In the genomic region with DNA sequence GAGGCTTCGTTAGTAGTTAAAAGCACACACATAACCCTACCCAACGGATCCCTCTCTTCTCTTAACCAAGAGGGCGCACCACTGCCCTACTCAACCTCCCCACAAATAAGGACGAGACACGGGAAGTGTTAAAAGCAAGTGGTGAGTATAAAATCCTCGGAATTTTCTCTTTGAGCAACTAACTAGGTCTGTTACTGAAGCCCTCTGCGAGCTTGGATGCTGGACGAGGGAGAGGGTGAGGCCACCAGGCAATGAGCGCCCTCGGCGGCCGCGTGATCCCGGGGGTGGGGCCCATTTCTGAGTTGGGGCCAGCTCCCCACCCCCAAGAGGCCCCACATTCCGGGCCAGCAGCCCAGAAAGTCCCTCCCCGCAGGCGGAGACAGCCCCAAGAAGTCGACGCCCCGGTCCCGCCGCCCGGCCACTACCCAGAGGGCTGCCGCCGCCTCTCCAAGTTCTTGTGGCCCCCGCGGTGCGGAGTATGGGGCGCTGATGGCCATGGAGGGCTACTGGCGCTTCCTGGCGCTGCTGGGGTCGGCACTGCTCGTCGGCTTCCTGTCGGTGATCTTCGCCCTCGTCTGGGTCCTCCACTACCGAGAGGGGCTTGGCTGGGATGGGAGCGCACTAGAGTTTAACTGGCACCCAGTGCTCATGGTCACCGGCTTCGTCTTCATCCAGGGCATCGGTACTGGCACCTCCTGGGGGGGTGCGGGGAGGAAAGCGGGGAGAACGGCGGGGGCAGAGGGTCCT, we compare ENCODE assay signal across 1 cellular context.
TF ChIP-seq lines count a peak whose summit lies in the region.

A gene with protein sequence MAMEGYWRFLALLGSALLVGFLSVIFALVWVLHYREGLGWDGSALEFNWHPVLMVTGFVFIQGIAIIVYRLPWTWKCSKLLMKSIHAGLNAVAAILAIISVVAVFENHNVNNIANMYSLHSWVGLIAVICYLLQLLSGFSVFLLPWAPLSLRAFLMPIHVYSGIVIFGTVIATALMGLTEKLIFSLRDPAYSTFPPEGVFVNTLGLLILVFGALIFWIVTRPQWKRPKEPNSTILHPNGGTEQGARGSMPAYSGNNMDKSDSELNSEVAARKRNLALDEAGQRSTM (plus strand): TSS at position 418 of the 747 bp plus-strand sequence. CDS start 72 bp downstream, at position 490.

TF ChIP-seq in H1, 55 proteins besides CTCF, POLR2A, EP300 and RAD21:
- TF ChIP-seq SIX5 (IDR thresholded peaks at IDR 0.05; ENCODE audit: low read depth, low read length) (no peak), TBP (IDR thresholded peaks at IDR 0.05; ENCODE audit: low read depth, low read length) (peak; percentile 27), RBBP5 (IDR thresholded peaks at IDR 0.05; ENCODE audit: borderline replicate concordance, low read depth, low read length) (peak; percentile 38; the same call in 1 of the 2 replicates), PHF8 (conservative IDR thresholded peaks at IDR 0.05; ENCODE audit: low read depth, low read length) (peak; percentile 62), SP1 (IDR thresholded peaks at IDR 0.05; ENCODE audit: low read depth, low read length) (no peak), KDM4A (IDR thresholded peaks at IDR 0.05; ENCODE audit: low read depth, low read length, severe bottlenecking) (peak; percentile 65), TAF1 (IDR thresholded peaks at IDR 0.05; ENCODE audit: low read depth, low read length) (peak; percentile 32; the same call in 1 of the 2 replicates), YY1 (IDR thresholded peaks at IDR 0.05; ENCODE audit: low read depth, low read length) (0 out of 2 replicates have a peak, but pooled peaks have one; percentile 1), TEAD4 (IDR thresholded peaks at IDR 0.05; ENCODE audit: low read depth, low read length) (peak; percentile 65; the same call in 1 of the 2 replicates)
- TF ChIP-seq, protein P1, sequence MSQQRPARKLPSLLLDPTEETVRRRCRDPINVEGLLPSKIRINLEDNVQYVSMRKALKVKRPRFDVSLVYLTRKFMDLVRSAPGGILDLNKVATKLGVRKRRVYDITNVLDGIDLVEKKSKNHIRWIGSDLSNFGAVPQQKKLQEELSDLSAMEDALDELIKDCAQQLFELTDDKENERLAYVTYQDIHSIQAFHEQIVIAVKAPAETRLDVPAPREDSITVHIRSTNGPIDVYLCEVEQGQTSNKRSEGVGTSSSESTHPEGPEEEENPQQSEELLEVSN (IDR thresholded peaks at IDR 0.05), result peak; percentile 51; the same call in 1 of the 2 replicates
- TF ChIP-seq, protein P2, sequence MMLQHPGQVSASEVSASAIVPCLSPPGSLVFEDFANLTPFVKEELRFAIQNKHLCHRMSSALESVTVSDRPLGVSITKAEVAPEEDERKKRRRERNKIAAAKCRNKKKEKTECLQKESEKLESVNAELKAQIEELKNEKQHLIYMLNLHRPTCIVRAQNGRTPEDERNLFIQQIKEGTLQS (IDR thresholded peaks at IDR 0.05; ENCODE audit: insufficient read depth, low read depth, low read length), result no peak
- TF ChIP-seq, protein P3, sequence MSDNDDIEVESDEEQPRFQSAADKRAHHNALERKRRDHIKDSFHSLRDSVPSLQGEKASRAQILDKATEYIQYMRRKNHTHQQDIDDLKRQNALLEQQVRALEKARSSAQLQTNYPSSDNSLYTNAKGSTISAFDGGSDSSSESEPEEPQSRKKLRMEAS (IDR thresholded peaks at IDR 0.05), result peak; percentile 54
TF ChIP-seq in H1: peak in this region for 9.
